Comparison of ENCODE assay signal across 15 cellular contexts in genomic region chr1:1428174-1428573, GRCh38. TPM values are rescaled to one million over a fixed set of nuclear protein-coding genes. Genes with fewer than 3 reads are reported as not detected.
DNase-seq lines count a peak whose midpoint lies in the region; ATAC-seq, FAIRE-seq and TF ChIP-seq lines count a peak whose summit lies in the region.
"Had no signal": no experiment of that assay in that cellular context is flagged by ENCODE, and none has a peak within 500 bp of the region (broad histone marks: within the 10 kb centered on the region; RNA-seq: fewer than 3 reads in every experiment).

No MANE protein-coding gene starts in this region.

- H3K9me3 ChIP-seq in right cardiac atrium (ENCODE audit: control insufficient read depth, low read length) (no peaks in the 10 kb centered on the region), HepG2 (ENCODE audit: low read length) (no peaks in the 10 kb centered on the region), transverse colon (no peaks in the 10 kb centered on the region)
- H3K9me3 ChIP-seq: suprapubic skin had no signal

- TF ChIP-seq EP300 in HepG2 (IDR thresholded peaks at IDR 0.05; ENCODE audit: low read depth in 2 of 2, low read length in 2 of 2), result no peak
- TF ChIP-seq EP300 in HepG2 (CRISPR knock-in tag; IDR thresholded peaks at IDR 0.05; ENCODE audit: borderline replicate concordance), result no peak
- no peak for TF ChIP-seq EP300 in transverse colon (IDR thresholded peaks at IDR 0.05; ENCODE audit: low read depth)

- no peak for FAIRE-seq in HepG2 (lab: Jason Lieb, UNC)

- peak in 2 of 3 donors; percentile 57 to 65 for DNase-seq in right cardiac atrium
- no peak for DNase-seq in cardiac septum (ENCODE audit: low spot score)
- DNase-seq in HepG2 (ENCODE audit: low spot score), result no peak
- no peak for DNase-seq in transverse colon
- DNase-seq in NCI-H2081 (lab: John Stamatoyannopoulos, UW), result no peak
- DNase-seq: activated CD4-positive, alpha-beta T cell treated with anti-CD3 and anti-CD28 coated beads for 1 hour; activated gamma-delta T cell; cortex of kidney; foreskin melanocyte; NCI-H524; stimulated activated CD4-positive, alpha-beta T cell treated with anti-CD3 and anti-CD28 coated beads, Interleukin-4, amount 100 ng/mL, for 4 hours had no signal

- TF ChIP-seq POLR2A in HepG2 (IDR thresholded peaks at IDR 0.05; ENCODE audit: insufficient read depth in 1 of 2, low read depth in 2 of 2, low read length in 2 of 2), result no peak
- no peak for TF ChIP-seq POLR2A in transverse colon (IDR thresholded peaks at IDR 0.05)

- TF ChIP-seq CTCF in HepG2 (CRISPR knock-in tag; IDR thresholded peaks at IDR 0.05), result no peak
- TF ChIP-seq CTCF in transverse colon (IDR thresholded peaks at IDR 0.05), result no peak

- no peak for TF ChIP-seq RAD21 in HepG2 (CRISPR knock-in tag; IDR thresholded peaks at IDR 0.05)

- H3K36me3 ChIP-seq in HepG2 (replicated peaks in 1 of 2; ENCODE audit: control insufficient read depth in 1 of 2, insufficient read depth in 2 of 2, low read length in 2 of 2), result no peaks in the 10 kb centered on the region
- H3K36me3 ChIP-seq in transverse colon, result no peaks in the 10 kb centered on the region
- H3K36me3 ChIP-seq: suprapubic skin had no signal

- intact Hi-C loops in right cardiac atrium (cut with DNase I) (no loop called here), cardiac septum (cut with DNase I) (no loop called here), HepG2 (cut with micrococcal nuclease; ENCODE audit: unreplicated experiment) (no loop called here), transverse colon (cut with DNase I; ENCODE audit: low total_unique reads) (no loop called here)

- no peak for ATAC-seq in right cardiac atrium
- ATAC-seq in HepG2, result no peak
- no peak for ATAC-seq in GM21423 (IDR thresholded peaks at IDR 0.05; ENCODE audit: unreplicated experiment)

- H3K9ac ChIP-seq in HepG2 (ENCODE audit: insufficient read depth, low read depth, low read length), result no peak overlapping the region

- CTCF ChIA-PET in HepG2 (lab: Yijun Ruan, JAX; ENCODE audit: low intra/inter-chr PET ratio, low total read pairs), result no interaction called here

- WGBS in right cardiac atrium, result 74% methylated on average over 19 of the region's 19 CpGs
- 78% methylated on average over 10 of the region's 19 CpGs for WGBS in HepG2 (ENCODE audit: low lambda C conversion rate)
- 47 to 60% methylated on average over 3 to 19 of the region's 19 CpGs for WGBS in transverse colon (ENCODE audit: low coverage in 1 of 2), 2 donors

- no TSS peak for BruUV-seq in HepG2 (replicated peaks; lab: Mats Ljungman, UMichigan)

- no peaks in the 10 kb centered on the region for H3K79me2 ChIP-seq in HepG2 (ENCODE audit: insufficient read depth, low read length)

- POLR2A ChIA-PET in HepG2 (lab: Yijun Ruan, JAX), result interaction anchor here (1.3 to 11.0 kb wide), 5 partner anchors 7 to 35 kb away, joined by 3 to 355 read pairs (median 76); partner anchors contain the start of genes ANKRD65, CCNL2 and MRPL20

- H3K4me1 ChIP-seq in right cardiac atrium (ENCODE audit: control insufficient read depth, insufficient read depth, low read length) (peaks cover 6% of the 10 kb centered on the region), HepG2 (ENCODE audit: insufficient read depth, low read length) (peaks cover 50% of the 10 kb centered on the region), transverse colon (peaks cover 34 to 41% (median 39%) of the 10 kb centered on the region in 4 donors)

- in situ Hi-C loops in HepG2 (cut with HindIII; ENCODE audit: extremely low pct_ligation_motif_present, low pct_unique_long_range_greater_than_20kb) (no loop called here), transverse colon (cut with MboI; ENCODE audit: low pct_ligation_motif_present in 1 of 4, low pct_unique_long_range_greater_than_20kb in 1 of 4, low sequenced_read_pairs in 3 of 4) (no loop called here)

- H2AFZ ChIP-seq in HepG2 (ENCODE audit: low read length), result no peak overlapping the region

- H3K4me3 ChIP-seq in right cardiac atrium (ENCODE audit: low read length) (no peak overlapping the region), HepG2 (replicated peaks in 1 of 3; ENCODE audit: insufficient read depth in 1 of 3, low read depth in 2 of 3, low read length in 3 of 3) (no peak overlapping the region), transverse colon (no peak overlapping the region)

- H4K20me1 ChIP-seq in HepG2 (ENCODE audit: insufficient read depth, low read length), result no peaks in the 10 kb centered on the region

- H3K27ac ChIP-seq in right cardiac atrium (ENCODE audit: low read length) (no peak overlapping the region), HepG2 (ENCODE audit: extremely low read length, insufficient read depth, low read length) (no peak overlapping the region), transverse colon (peak overlapping the region; percentile 58 to 96 (median 90))
- H3K27ac ChIP-seq: HL-60, suprapubic skin had no signal

- H3K4me2 ChIP-seq in HepG2 (ENCODE audit: low read depth, low read length), result no peak overlapping the region

- H3K27me3 ChIP-seq in right cardiac atrium (ENCODE audit: control insufficient read depth, insufficient read depth) (no peaks in the 10 kb centered on the region), HepG2 (ENCODE audit: control insufficient read depth in 1 of 2, insufficient read depth in 2 of 2, low read length in 2 of 2) (no peaks in the 10 kb centered on the region), transverse colon (peaks cover 24% of the 10 kb centered on the region)

RNA-seq across cellular contexts. Expression of gene ANKRD65, which starts 7.1 kb away (rescaled TPM):
- total RNA-seq in right cardiac atrium, result 1 to 10 TPM; 1.6 to 3.6 (median 2.9) TPM
- polyA plus RNA-seq in right cardiac atrium, result 4.5 TPM
- total RNA-seq in cardiac septum, result 1.8 TPM
- 28.3 and 30.1 TPM in 2 replicates for total RNA-seq in HepG2 (2016; rRNA removed; fragmentation: Illumina TruSeq; extraction: Trizol)
- 5.3 and 5.6 TPM in 2 replicates for total RNA-seq in HepG2 (2016; cell fraction: cytosol; rRNA removed; fragmentation: Illumina TruSeq; extraction: Trizol; ENCODE audit: low read depth)
- 28.5 and 29.3 TPM in 2 replicates for total RNA-seq in HepG2 (2016; cell fraction: insoluble cytoplasmic fraction; rRNA removed; fragmentation: Illumina TruSeq; extraction: Trizol)
- 16.0 and 16.3 TPM in 2 replicates for total RNA-seq in HepG2 (2016; cell fraction: membrane; rRNA removed; fragmentation: Illumina TruSeq; extraction: Trizol)
- 18.0 and 19.5 TPM in 2 replicates for total RNA-seq in HepG2 (2016; cell fraction: nucleus; rRNA removed; fragmentation: Illumina TruSeq; extraction: Trizol)
- polyA plus RNA-seq in HepG2 (2011; rRNA removed), result 12.1 and 13.2 TPM in 2 replicates
- polyA plus RNA-seq in HepG2 (2011; cell fraction: cytosol; rRNA removed), result 13.0 and 16.9 TPM in 2 replicates
- 27.8 and 28.7 TPM in 2 replicates for polyA plus RNA-seq in HepG2 (2011; cell fraction: nucleus; rRNA removed)
- 7.1 and 8.2 TPM in 2 replicates for polyA plus RNA-seq in HepG2 (2012)
- polyA plus RNA-seq in HepG2 (2016; cell fraction: cytosol; fragmentation: Illumina TruSeq; extraction: Trizol; ENCODE audit: low read depth), result 5.0 TPM in 2 replicates
- polyA plus RNA-seq in HepG2 (2016; cell fraction: insoluble cytoplasmic fraction; fragmentation: Illumina TruSeq; extraction: Trizol; ENCODE audit: low read depth), result 30.0 and 31.6 TPM in 2 replicates
- 11.4 and 12.1 TPM in 2 replicates for polyA plus RNA-seq in HepG2 (2016; cell fraction: membrane; fragmentation: Illumina TruSeq; extraction: Trizol; ENCODE audit: low read depth)
- 45.0 and 48.7 TPM in 2 replicates for polyA plus RNA-seq in HepG2 (2016; cell fraction: nucleus; fragmentation: Illumina TruSeq; extraction: Trizol; ENCODE audit: insufficient read depth, low read depth)
- 9.7 TPM in 1 of 2 replicates, not detected in the other for polyA minus RNA-seq in HepG2 (2011; rRNA and poly(A)+ RNA removed; ENCODE audit: low replicate concordance)
- 5.6 and 6.6 TPM in 2 replicates for polyA minus RNA-seq in HepG2 (2011; cell fraction: cytosol; rRNA and poly(A)+ RNA removed)
- 2.6 and 3.6 TPM in 2 replicates for polyA minus RNA-seq in HepG2 (2011; cell fraction: nucleus; rRNA and poly(A)+ RNA removed)
- 1 to 10 TPM in 3 of 4 donors, under 1 TPM in 1; 0.80 to 4.5 (median 1.9) TPM for total RNA-seq in transverse colon
- total RNA-seq: SK-MEL-5 had no signal

RNA-seq across cellular contexts. Expression of gene VWA1, which starts 7.3 kb away (rescaled TPM):
- total RNA-seq in right cardiac atrium, result 10 to 100 TPM; 25.0 to 38.6 (median 25.6) TPM
- polyA plus RNA-seq in right cardiac atrium, result 17.3 TPM
- total RNA-seq in cardiac septum, result 35.3 TPM
- total RNA-seq in HepG2 (2016; rRNA removed; fragmentation: Illumina TruSeq; extraction: Trizol), result 25.1 and 57.5 TPM in 2 replicates
- total RNA-seq in HepG2 (2016; cell fraction: cytosol; rRNA removed; fragmentation: Illumina TruSeq; extraction: Trizol; ENCODE audit: low read depth), result 4.5 and 4.7 TPM in 2 replicates
- total RNA-seq in HepG2 (2016; cell fraction: insoluble cytoplasmic fraction; rRNA removed; fragmentation: Illumina TruSeq; extraction: Trizol), result 23.6 and 57.6 TPM in 2 replicates
- 12.5 and 16.0 TPM in 2 replicates for total RNA-seq in HepG2 (2016; cell fraction: membrane; rRNA removed; fragmentation: Illumina TruSeq; extraction: Trizol)
- total RNA-seq in HepG2 (2016; cell fraction: nucleus; rRNA removed; fragmentation: Illumina TruSeq; extraction: Trizol), result 51.4 and 68.6 TPM in 2 replicates
- 40.9 and 61.3 TPM in 2 replicates for polyA plus RNA-seq in HepG2 (2011; rRNA removed)
- polyA plus RNA-seq in HepG2 (2011; cell fraction: cytosol; rRNA removed), result 31.3 and 57.3 TPM in 2 replicates
- polyA plus RNA-seq in HepG2 (2011; cell fraction: nucleus; rRNA removed), result 80.8 and 81.7 TPM in 2 replicates
- 28.6 and 31.7 TPM in 2 replicates for polyA plus RNA-seq in HepG2 (2012)
- 6.7 and 8.2 TPM in 2 replicates for polyA plus RNA-seq in HepG2 (2016; cell fraction: cytosol; fragmentation: Illumina TruSeq; extraction: Trizol; ENCODE audit: low read depth)
- 32.1 and 34.9 TPM in 2 replicates for polyA plus RNA-seq in HepG2 (2016; cell fraction: insoluble cytoplasmic fraction; fragmentation: Illumina TruSeq; extraction: Trizol; ENCODE audit: low read depth)
- polyA plus RNA-seq in HepG2 (2016; cell fraction: membrane; fragmentation: Illumina TruSeq; extraction: Trizol; ENCODE audit: low read depth), result 16.7 and 17.0 TPM in 2 replicates
- 140 and 151 TPM in 2 replicates for polyA plus RNA-seq in HepG2 (2016; cell fraction: nucleus; fragmentation: Illumina TruSeq; extraction: Trizol; ENCODE audit: insufficient read depth, low read depth)
- polyA minus RNA-seq in HepG2 (2011; rRNA and poly(A)+ RNA removed; ENCODE audit: low replicate concordance), result 0.05 and 92.8 TPM in 2 replicates
- 48.6 and 49.4 TPM in 2 replicates for polyA minus RNA-seq in HepG2 (2011; cell fraction: cytosol; rRNA and poly(A)+ RNA removed)
- polyA minus RNA-seq in HepG2 (2011; cell fraction: nucleus; rRNA and poly(A)+ RNA removed), result 12.6 and 15.8 TPM in 2 replicates
- total RNA-seq in transverse colon, result 10 to 100 TPM; 29.4 to 82.0 (median 51.6) TPM

RNA-seq across cellular contexts. Expression of gene MRPL20, which starts 21.1 kb away (rescaled TPM):
- 100 to 1,000 TPM; 121 to 144 (median 132) TPM for total RNA-seq in right cardiac atrium
- 190 TPM for polyA plus RNA-seq in right cardiac atrium
- total RNA-seq in cardiac septum, result 127 TPM
- total RNA-seq in HepG2 (2016; rRNA removed; fragmentation: Illumina TruSeq; extraction: Trizol), result 127 and 175 TPM in 2 replicates
- 95.7 and 120 TPM in 2 replicates for total RNA-seq in HepG2 (2016; cell fraction: cytosol; rRNA removed; fragmentation: Illumina TruSeq; extraction: Trizol; ENCODE audit: low read depth)
- 134 and 183 TPM in 2 replicates for total RNA-seq in HepG2 (2016; cell fraction: insoluble cytoplasmic fraction; rRNA removed; fragmentation: Illumina TruSeq; extraction: Trizol)
- 123 and 133 TPM in 2 replicates for total RNA-seq in HepG2 (2016; cell fraction: membrane; rRNA removed; fragmentation: Illumina TruSeq; extraction: Trizol)
- 46.7 and 58.9 TPM in 2 replicates for total RNA-seq in HepG2 (2016; cell fraction: nucleus; rRNA removed; fragmentation: Illumina TruSeq; extraction: Trizol)
- 59.0 and 59.2 TPM in 2 replicates for polyA plus RNA-seq in HepG2 (2011; rRNA removed)
- polyA plus RNA-seq in HepG2 (2011; cell fraction: cytosol; rRNA removed), result 66.2 and 67.4 TPM in 2 replicates
- polyA plus RNA-seq in HepG2 (2011; cell fraction: nucleus; rRNA removed), result 66.3 and 68.1 TPM in 2 replicates
- 76.2 and 77.0 TPM in 2 replicates for polyA plus RNA-seq in HepG2 (2012)
- polyA plus RNA-seq in HepG2 (2016; cell fraction: cytosol; fragmentation: Illumina TruSeq; extraction: Trizol; ENCODE audit: low read depth), result 118 and 143 TPM in 2 replicates
- 188 and 207 TPM in 2 replicates for polyA plus RNA-seq in HepG2 (2016; cell fraction: insoluble cytoplasmic fraction; fragmentation: Illumina TruSeq; extraction: Trizol; ENCODE audit: low read depth)
- 122 and 127 TPM in 2 replicates for polyA plus RNA-seq in HepG2 (2016; cell fraction: membrane; fragmentation: Illumina TruSeq; extraction: Trizol; ENCODE audit: low read depth)
- 127 and 138 TPM in 2 replicates for polyA plus RNA-seq in HepG2 (2016; cell fraction: nucleus; fragmentation: Illumina TruSeq; extraction: Trizol; ENCODE audit: insufficient read depth, low read depth)
- 58.2 and 96.6 TPM in 2 replicates for polyA minus RNA-seq in HepG2 (2011; rRNA and poly(A)+ RNA removed; ENCODE audit: low replicate concordance)
- polyA minus RNA-seq in HepG2 (2011; cell fraction: cytosol; rRNA and poly(A)+ RNA removed), result 26.2 and 30.6 TPM in 2 replicates
- polyA minus RNA-seq in HepG2 (2011; cell fraction: nucleus; rRNA and poly(A)+ RNA removed), result 29.2 and 39.5 TPM in 2 replicates
- 100 to 1,000 TPM in 1 of 4 donors, 10 to 100 TPM in 3; 40.0 to 183 (median 97.0) TPM for total RNA-seq in transverse colon

RNA-seq across cellular contexts. Expression of gene ATAD3C, which starts 21.3 kb away (rescaled TPM):
- 1 to 10 TPM; 1.3 to 3.4 (median 2.2) TPM for total RNA-seq in right cardiac atrium
- polyA plus RNA-seq in right cardiac atrium, result 0.52 TPM
- total RNA-seq in cardiac septum, result 0.51 TPM
- 3.2 and 4.7 TPM in 2 replicates for total RNA-seq in HepG2 (2016; rRNA removed; fragmentation: Illumina TruSeq; extraction: Trizol)
- total RNA-seq in HepG2 (2016; cell fraction: cytosol; rRNA removed; fragmentation: Illumina TruSeq; extraction: Trizol; ENCODE audit: low read depth), result 2.4 and 4.7 TPM in 2 replicates
- total RNA-seq in HepG2 (2016; cell fraction: insoluble cytoplasmic fraction; rRNA removed; fragmentation: Illumina TruSeq; extraction: Trizol), result 2.7 and 3.3 TPM in 2 replicates
- 5.4 and 8.1 TPM in 2 replicates for total RNA-seq in HepG2 (2016; cell fraction: membrane; rRNA removed; fragmentation: Illumina TruSeq; extraction: Trizol)
- 1.2 and 2.1 TPM in 2 replicates for total RNA-seq in HepG2 (2016; cell fraction: nucleus; rRNA removed; fragmentation: Illumina TruSeq; extraction: Trizol)
- polyA plus RNA-seq in HepG2 (2011; rRNA removed), result 2.4 and 3.5 TPM in 2 replicates
- polyA plus RNA-seq in HepG2 (2011; cell fraction: cytosol; rRNA removed), result 3.5 and 3.6 TPM in 2 replicates
- polyA plus RNA-seq in HepG2 (2011; cell fraction: nucleus; rRNA removed), result 1.7 and 1.9 TPM in 2 replicates
- polyA plus RNA-seq in HepG2 (2012), result 3.2 and 4.4 TPM in 2 replicates
- polyA plus RNA-seq in HepG2 (2016; cell fraction: cytosol; fragmentation: Illumina TruSeq; extraction: Trizol; ENCODE audit: low read depth), result 5.2 and 8.6 TPM in 2 replicates
- 4.6 and 4.8 TPM in 2 replicates for polyA plus RNA-seq in HepG2 (2016; cell fraction: insoluble cytoplasmic fraction; fragmentation: Illumina TruSeq; extraction: Trizol; ENCODE audit: low read depth)
- polyA plus RNA-seq in HepG2 (2016; cell fraction: membrane; fragmentation: Illumina TruSeq; extraction: Trizol; ENCODE audit: low read depth), result 8.3 TPM in 2 replicates
- 1.5 and 1.9 TPM in 2 replicates for polyA plus RNA-seq in HepG2 (2016; cell fraction: nucleus; fragmentation: Illumina TruSeq; extraction: Trizol; ENCODE audit: insufficient read depth, low read depth)
- polyA minus RNA-seq in HepG2 (2011; rRNA and poly(A)+ RNA removed; ENCODE audit: low replicate concordance), result 0.96 TPM in 1 of 2 replicates, not detected in the other
- 0.97 and 2.1 TPM in 2 replicates for polyA minus RNA-seq in HepG2 (2011; cell fraction: cytosol; rRNA and poly(A)+ RNA removed)
- 0.39 and 0.75 TPM in 2 replicates for polyA minus RNA-seq in HepG2 (2011; cell fraction: nucleus; rRNA and poly(A)+ RNA removed)
- total RNA-seq in transverse colon, result 1 to 10 TPM in 1 of 4 donors, under 1 TPM in 2, not detected in 1; 0.75 to 1.3 (median 1.00) TPM

RNA-seq across cellular contexts. Expression of gene CCNL2, which starts 29.0 kb away (rescaled TPM):
- total RNA-seq in right cardiac atrium (10 to 100 TPM; 61.2 to 83.1 (median 67.2) TPM), cardiac septum (78.6 TPM), HepG2 (2016; rRNA removed; fragmentation: Illumina TruSeq; extraction: Trizol) (19.6 and 105 TPM in 2 replicates), transverse colon (100 to 1,000 TPM; 169 to 657 (median 349) TPM)
- polyA plus RNA-seq in right cardiac atrium (81.7 TPM), HepG2 (2011; rRNA removed) (340 and 452 TPM in 2 replicates)
- total RNA-seq in HepG2 (2016; cell fraction: cytosol; rRNA removed; fragmentation: Illumina TruSeq; extraction: Trizol; ENCODE audit: low read depth), result 23.1 and 23.2 TPM in 2 replicates
- 18.4 and 112 TPM in 2 replicates for total RNA-seq in HepG2 (2016; cell fraction: insoluble cytoplasmic fraction; rRNA removed; fragmentation: Illumina TruSeq; extraction: Trizol)
- total RNA-seq in HepG2 (2016; cell fraction: membrane; rRNA removed; fragmentation: Illumina TruSeq; extraction: Trizol), result 21.7 and 25.3 TPM in 2 replicates
- total RNA-seq in HepG2 (2016; cell fraction: nucleus; rRNA removed; fragmentation: Illumina TruSeq; extraction: Trizol), result 252 and 278 TPM in 2 replicates
- polyA plus RNA-seq in HepG2 (2011; cell fraction: cytosol; rRNA removed), result 47.9 and 55.8 TPM in 2 replicates
- polyA plus RNA-seq in HepG2 (2011; cell fraction: nucleus; rRNA removed), result 3,874 and 4,178 TPM in 2 replicates
- 208 and 270 TPM in 2 replicates for polyA plus RNA-seq in HepG2 (2012)
- polyA plus RNA-seq in HepG2 (2016; cell fraction: cytosol; fragmentation: Illumina TruSeq; extraction: Trizol; ENCODE audit: low read depth), result 4.2 TPM in 2 replicates
- polyA plus RNA-seq in HepG2 (2016; cell fraction: insoluble cytoplasmic fraction; fragmentation: Illumina TruSeq; extraction: Trizol; ENCODE audit: low read depth), result 20.7 and 27.8 TPM in 2 replicates
- 9.4 TPM in 2 replicates for polyA plus RNA-seq in HepG2 (2016; cell fraction: membrane; fragmentation: Illumina TruSeq; extraction: Trizol; ENCODE audit: low read depth)
- 821 and 868 TPM in 2 replicates for polyA plus RNA-seq in HepG2 (2016; cell fraction: nucleus; fragmentation: Illumina TruSeq; extraction: Trizol; ENCODE audit: insufficient read depth, low read depth)
- 74.3 and 99.2 TPM in 2 replicates for polyA minus RNA-seq in HepG2 (2011; rRNA and poly(A)+ RNA removed; ENCODE audit: low replicate concordance)
- 17.2 and 18.4 TPM in 2 replicates for polyA minus RNA-seq in HepG2 (2011; cell fraction: cytosol; rRNA and poly(A)+ RNA removed)
- 560 and 630 TPM in 2 replicates for polyA minus RNA-seq in HepG2 (2011; cell fraction: nucleus; rRNA and poly(A)+ RNA removed)

Comparison
In these comparisons a context has a peak if more than half of its experiments do, and no peak if none do; other contexts are left out.
1. DNase-seq: peak in right cardiac atrium (2 of 3); none in cardiac septum (single experiment), HepG2 (single experiment), transverse colon (single experiment) and NCI-H2081 (0 of 2).
2. H3K27ac ChIP-seq: peak in transverse colon (4 of 4); none in right cardiac atrium (single experiment) and HepG2 (single experiment).